In the genomic region with DNA sequence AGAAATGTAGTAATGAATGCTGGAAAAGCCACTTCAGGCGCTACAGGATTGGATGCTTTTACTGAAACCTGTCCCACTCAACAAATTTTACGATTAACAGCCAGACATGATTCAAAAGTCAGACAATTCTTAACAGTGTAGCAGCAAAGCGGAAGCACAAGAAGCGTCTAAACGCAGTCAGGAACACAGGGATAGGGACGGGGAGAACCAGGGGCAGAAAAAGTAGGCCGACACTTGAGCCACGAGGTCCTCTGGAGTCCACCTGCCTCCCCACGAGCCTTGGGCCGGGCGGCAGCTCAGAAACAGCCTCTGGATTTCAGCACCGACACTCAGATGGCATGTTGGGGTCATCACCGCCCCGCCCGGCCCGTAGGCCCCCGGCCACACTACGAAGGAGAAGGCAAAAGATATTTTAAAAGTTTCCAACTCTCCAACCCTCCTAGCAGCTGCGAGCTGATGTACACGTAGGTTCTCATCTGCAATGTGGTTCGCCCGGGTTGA, we compare ENCODE assay signal across 8 cellular contexts. TPM values are rescaled to one million over a fixed set of nuclear protein-coding genes. Genes with fewer than 3 reads are reported as not detected.
DNase-seq lines count a peak whose midpoint lies in the region; ATAC-seq and TF ChIP-seq lines count a peak whose summit lies in the region.

No MANE protein-coding gene starts in this region.

- peaks cover 32 to 44% of the 10 kb centered on the region in 2 donors for H3K4me1 ChIP-seq in gastrocnemius medialis

- H3K9me3 ChIP-seq in WERI-Rb-1 (ENCODE audit: severe bottlenecking) (no peaks in the 10 kb centered on the region), gastrocnemius medialis (no peaks in the 10 kb centered on the region)

- TF ChIP-seq POLR2A in gastrocnemius medialis (IDR thresholded peaks at IDR 0.05) = no peak

- H3K27ac ChIP-seq in WERI-Rb-1 (peak overlapping the region; percentile 79), gastrocnemius medialis (peak overlapping the region; percentile 94 to 99 (median 96))

- in situ Hi-C loops in gastrocnemius medialis (cut with MboI; ENCODE audit: low sequenced_read_pairs in 4 of 4) = no loop called here

- intact Hi-C loops in gastrocnemius medialis (cut with DNase I; ENCODE audit: low total_unique reads) = loop anchor here (5.0 kb wide), 2 partner anchors 36 to 1511 kb away; partner anchors contain the start of genes MAML1 and TRIM7

- DNase-seq in WERI-Rb-1 = no peak
- DNase-seq in foreskin fibroblast = peak in 1 of 2 donors; percentile 32
- peak in 1 of 2 donors; percentile 44 for DNase-seq in gastrocnemius medialis
- no peak for DNase-seq in 8988T
- DNase-seq in DMS53 (lab: John Stamatoyannopoulos, UW) = no peak
- no peak for DNase-seq in SKM-1 treated with dmso at 0.1 percent for 144 hours (lab: John Stamatoyannopoulos, UW; ENCODE audit: unreplicated experiment)

- peak overlapping the region; percentile 95 for H3K4me3 ChIP-seq in GM12875 (ENCODE audit: low read depth, low read length)
- peak overlapping the region; percentile 89 for H3K4me3 ChIP-seq in WERI-Rb-1 (ENCODE audit: low read depth, low read length)
- peak overlapping the region; percentile 94 to 99 for H3K4me3 ChIP-seq in foreskin fibroblast (ENCODE audit: low read depth in 1 of 2, low read length in 2 of 2)
- H3K4me3 ChIP-seq in gastrocnemius medialis = peak overlapping the region; percentile 76 to 96 (median 80)

- no peaks in the 10 kb centered on the region for H3K27me3 ChIP-seq in WERI-Rb-1 (ENCODE audit: insufficient read depth, low read depth, severe bottlenecking)
- no peaks in the 10 kb centered on the region for H3K27me3 ChIP-seq in gastrocnemius medialis

- ATAC-seq in gastrocnemius medialis (no peak), GM19452 (IDR thresholded peaks at IDR 0.05; ENCODE audit: unreplicated experiment) (no peak)

- no peak for TF ChIP-seq CTCF in GM12875 (IDR thresholded peaks at IDR 0.05; ENCODE audit: borderline replicate concordance, insufficient read depth, low read depth, low read length)
- TF ChIP-seq CTCF in WERI-Rb-1 (IDR thresholded peaks at IDR 0.05; ENCODE audit: low read depth, low read length) = no peak
- no peak for TF ChIP-seq CTCF in foreskin fibroblast (IDR thresholded peaks at IDR 0.05; ENCODE audit: low read depth, low read length)
- no peak for TF ChIP-seq CTCF in gastrocnemius medialis (IDR thresholded peaks at IDR 0.05 in 4 of 5, conservative IDR thresholded peaks at IDR 0.05 in 1 of 5)

- H3K36me3 ChIP-seq in WERI-Rb-1 (peaks cover 52% of the 10 kb centered on the region), gastrocnemius medialis (peaks cover 0 to 42% of the 10 kb centered on the region in 2 donors)

RNA-seq across cellular contexts. Expression of gene RACK1, which starts 0.6 kb away (rescaled TPM):
- 1,000 to 10,000 TPM; 1,697 to 2,187 (median 1,957) TPM for total RNA-seq in gastrocnemius medialis

RNA-seq across cellular contexts. Expression of gene TRIM52, which starts 17.9 kb away (rescaled TPM):
- total RNA-seq in gastrocnemius medialis = 1 to 10 TPM; 1.3 to 4.9 (median 3.4) TPM

RNA-seq across cellular contexts. Expression of gene TRIM41, which starts 20.0 kb away (rescaled TPM):
- total RNA-seq in gastrocnemius medialis = 10 to 100 TPM; 15.6 to 23.5 (median 21.6) TPM

RNA-seq across cellular contexts. Expression of gene TRIM7, which starts 38.1 kb away (rescaled TPM):
- total RNA-seq in gastrocnemius medialis = 10 to 100 TPM; 27.9 to 58.4 (median 47.1) TPM
